In genomic region chr17:28576016-28576415, GRCh38 we compare ENCODE assay signal across 6 cellular contexts.
DNase-seq lines count a peak whose midpoint lies in the region; ATAC-seq and TF ChIP-seq lines count a peak whose summit lies in the region.
"Not testable (repeated sequence)": the region's sequence is repeated elsewhere in the genome, so short reads cannot be mapped to it uniquely, and the experiment has no call there.

No MANE protein-coding gene starts in this region.

- not testable (repeated sequence) for H3K9ac ChIP-seq in iPS-20b (ENCODE audit: low read depth, low read length)

- not testable (repeated sequence) for ATAC-seq in stimulated activated naive CD8-positive, alpha-beta T cell treated with anti-CD3 and anti-CD28 coated beads, Interleukin-15, amount 100 ng/mL, for 72 hours

- not testable (repeated sequence) for TF ChIP-seq POLR2A in NB4 (IDR thresholded peaks at IDR 0.05; ENCODE audit: extremely low read depth, insufficient read length)

- not testable (repeated sequence) for H3K9me3 Mint-ChIP-seq in stimulated activated naive CD8-positive, alpha-beta T cell treated with anti-CD3 and anti-CD28 coated beads, Interleukin-15, amount 100 ng/mL, for 72 hours

- not testable (repeated sequence) for TF ChIP-seq CTCF in NB4 (IDR thresholded peaks at IDR 0.05; ENCODE audit: low read depth, low read length)

- H3K27ac ChIP-seq in caudate nucleus (ENCODE audit: low read depth, low read length), result peak overlapping the region; percentile 42
- H3K27ac ChIP-seq in iPS-20b (ENCODE audit: low read length), result not testable (repeated sequence)

- H3K4me3 ChIP-seq in NB4 (ENCODE audit: low read depth, low read length) (peak overlapping the region; percentile 4), iPS-20b (ENCODE audit: low read length) (peak overlapping the region; percentile 50; the same call in 1 of the 2 replicates)

- H3K4me3 Mint-ChIP-seq in stimulated activated naive CD8-positive, alpha-beta T cell treated with anti-CD3 and anti-CD28 coated beads, Interleukin-15, amount 100 ng/mL, for 72 hours, result peak overlapping the region; percentile 79 to 89

- DNase-seq in DMS53 (lab: John Stamatoyannopoulos, UW) (peak; percentile 33), caudate nucleus (lab: John Stamatoyannopoulos, UW) (peak in 3 of 61 donors; percentile 3 to 38 (median 30))
- not testable (repeated sequence) for DNase-seq in NB4 (ENCODE audit: low read depth); stimulated activated naive CD8-positive, alpha-beta T cell treated with anti-CD3 and anti-CD28 coated beads, Interleukin-15, amount 100 ng/mL, for 72 hours
- DNase-seq in activated T-cell treated with anti-CD3 and anti-CD28 coated beads, Interleukin-2, amount 50 U/mL, for 1 hour, result peak; percentile 25

- H3K27ac Mint-ChIP-seq in stimulated activated naive CD8-positive, alpha-beta T cell treated with anti-CD3 and anti-CD28 coated beads, Interleukin-15, amount 100 ng/mL, for 72 hours, result peak overlapping the region in 1 of 2 donors; percentile 83

- H3K4me1 Mint-ChIP-seq in stimulated activated naive CD8-positive, alpha-beta T cell treated with anti-CD3 and anti-CD28 coated beads, Interleukin-15, amount 100 ng/mL, for 72 hours, result peaks cover 51% of the 10 kb centered on the region

- peaks cover 48% of the 10 kb centered on the region for H3K36me3 ChIP-seq in iPS-20b (ENCODE audit: insufficient read depth, low read depth, low read length)

- not testable (repeated sequence) for H3K27me3 Mint-ChIP-seq in stimulated activated naive CD8-positive, alpha-beta T cell treated with anti-CD3 and anti-CD28 coated beads, Interleukin-15, amount 100 ng/mL, for 72 hours

- peaks cover 23% of the 10 kb centered on the region for H3K27me3 ChIP-seq in iPS-20b (ENCODE audit: insufficient read depth, low read length)

- not testable (repeated sequence) for H3K9me3 ChIP-seq in iPS-20b (ENCODE audit: insufficient read depth, low read depth, low read length)

- H3K4me1 ChIP-seq in iPS-20b (ENCODE audit: insufficient read depth, low read length), result not testable (repeated sequence)
